ENCODE assay signal across 18 cellular contexts in genomic region chr2:237574894-237575868, GRCh38. TPM values are rescaled to one million over a fixed set of nuclear protein-coding genes. Genes with fewer than 3 reads are reported as not detected.
DNase-seq lines count a peak whose midpoint lies in the region; ATAC-seq and TF ChIP-seq lines count a peak whose summit lies in the region.
"Had no signal": no experiment of that assay in that cellular context is flagged by ENCODE, and none has a peak within 500 bp of the region (broad histone marks: within the 10 kb centered on the region; RNA-seq: fewer than 3 reads in every experiment).

No MANE protein-coding gene starts in this region.

- 72% methylated on average over 12 of the region's 25 CpGs for WGBS in right lobe of liver (ENCODE audit: insufficient coverage, low coverage, low lambda C conversion rate, missing lambda C conversion rate)
- WGBS in testis, 2 donors = 65 to 71% methylated on average over 19 to 25 of the region's 25 CpGs

- H3K27ac ChIP-seq in epithelial cell of prostate (peak overlapping the region; percentile 63), right lobe of liver (no peak overlapping the region), testis (no peak overlapping the region)
- H3K27ac ChIP-seq: KMS-11, psoas muscle had no signal

- no peak for TF ChIP-seq POLR2A in right lobe of liver (IDR thresholded peaks at IDR 0.05)
- TF ChIP-seq POLR2A in testis (IDR thresholded peaks at IDR 0.05) = no peak

- H3K9me3 ChIP-seq in right lobe of liver = no peaks in the 10 kb centered on the region
- H3K9me3 ChIP-seq in testis = no peaks in the 10 kb centered on the region
- H3K9me3 ChIP-seq: BE2C, psoas muscle had no signal

- H3K36me3 ChIP-seq in right lobe of liver = peaks cover 0 to 32% (median 10%) of the 10 kb centered on the region in 4 donors
- H3K36me3 ChIP-seq in testis (ENCODE audit: low read depth, missing control alignments) = no peaks in the 10 kb centered on the region
- H3K36me3 ChIP-seq: BE2C had no signal

- no peaks in the 10 kb centered on the region for H3K27me3 ChIP-seq in right lobe of liver
- H3K27me3 ChIP-seq in testis = no peaks in the 10 kb centered on the region
- H3K27me3 ChIP-seq: BE2C had no signal

- H3K4me3 ChIP-seq in right lobe of liver = no peak overlapping the region
- H3K4me3 ChIP-seq in testis = no peak overlapping the region
- H3K4me3 ChIP-seq: psoas muscle had no signal

- TF ChIP-seq CTCF in right lobe of liver (IDR thresholded peaks at IDR 0.05) (no peak), testis (IDR thresholded peaks at IDR 0.05) (no peak)

- DNase-seq in NCI-H226 (peak; percentile 31), epithelial cell of prostate (ENCODE audit: low read depth, low spot score) (peak; percentile 27), right lobe of liver (peak in 2 of 3 donors; percentile 44 to 57), testis (peak; percentile 29), iPS-NIHi7 (ENCODE audit: extremely low spot score) (no peak)
- DNase-seq in stimulated activated naive CD4-positive, alpha-beta T cell treated with Interleukin-2 at 50 U/mL for 16 hours (lab: John Stamatoyannopoulos, UW) = no peak
- DNase-seq: activated CD8-positive, alpha-beta memory T cell treated with anti-CD3 and anti-CD28 coated beads for 24 hours; activated naive CD4-positive, alpha-beta T cell; BE2C; DND-41; NCI-H187; NCI-H774; psoas muscle; stimulated activated CD4-positive, alpha-beta T cell treated with anti-CD3 and anti-CD28 coated beads, Interleukin-4, amount 100 ng/mL, for 24 hours had no signal

- peaks cover 0 to 20% (median 6%) of the 10 kb centered on the region in 4 donors for H3K4me1 ChIP-seq in right lobe of liver
- peaks cover 7% of the 10 kb centered on the region for H3K4me1 ChIP-seq in testis
- H3K4me1 ChIP-seq: BE2C had no signal

- ATAC-seq in right lobe of liver = peak in 1 of 4 donors; percentile 33
- no peak for ATAC-seq in HG02588 (IDR thresholded peaks at IDR 0.05; ENCODE audit: unreplicated experiment)
- no peak for ATAC-seq in GM19467 (IDR thresholded peaks at IDR 0.05; ENCODE audit: unreplicated experiment)
- ATAC-seq: psoas muscle had no signal

- intact Hi-C loops in right lobe of liver (cut with DNase I) = loop anchor here in 1 of 2 donors (5.0 kb wide), 1 partner anchor 63 kb away; no protein-coding TSS in a partner anchor
- intact Hi-C loops in testis (cut with DNase I; ENCODE audit: low total_unique reads) = loop anchor here (5.0 kb wide), 1 partner anchor 63 kb away; no protein-coding TSS in a partner anchor

RNA-seq across cellular contexts. Expression of gene PRLH, which starts 8.8 kb away (rescaled TPM):
- total RNA-seq in right lobe of liver = not detected
- not detected for total RNA-seq in testis
- not detected for polyA plus RNA-seq in testis (ENCODE audit: insufficient read depth, low read depth, low replicate concordance)
- total RNA-seq: psoas muscle, SK-MEL-5 had no signal
- polyA plus RNA-seq: psoas muscle had no signal

RNA-seq across cellular contexts. Expression of gene RAB17, which starts 15.4 kb away (rescaled TPM):
- total RNA-seq in right lobe of liver (100 to 1,000 TPM in 2 of 6 experiments, 10 to 100 TPM in 4; 57.5 to 129 (median 77.9) TPM), testis (1 to 10 TPM; 3.2 TPM)
- polyA plus RNA-seq in testis (ENCODE audit: insufficient read depth, low read depth, low replicate concordance) = 6.3 TPM

RNA-seq across cellular contexts. Expression of gene LRRFIP1, which starts 52.2 kb away (rescaled TPM):
- total RNA-seq in right lobe of liver = 10 to 100 TPM; 29.4 to 56.3 (median 49.7) TPM
- 10 to 100 TPM; 25.5 to 33.5 TPM for total RNA-seq in testis
- 17.4 TPM for polyA plus RNA-seq in testis (ENCODE audit: insufficient read depth, low read depth, low replicate concordance)

Comparison
In these comparisons a context has a peak if more than half of its experiments do, and no peak if none do; other contexts are left out.
1. DNase-seq: peak in NCI-H226 (single experiment), epithelial cell of prostate (single experiment), right lobe of liver (2 of 3) and testis (single experiment); none in stimulated activated naive CD4-positive, alpha-beta T cell treated with Interleukin-2 at 50 U/mL for 16 hours (single experiment) and iPS-NIHi7 (single experiment).
2. RNA of gene RAB17, which starts 15.4 kb away (total RNA-seq): 57.5 to 129 TPM in right lobe of liver; 3.2 TPM in testis; every median in the first group is over 10 times any median in the second.